Comparison of ENCODE assay signal across 27 cellular contexts in the genomic region with DNA sequence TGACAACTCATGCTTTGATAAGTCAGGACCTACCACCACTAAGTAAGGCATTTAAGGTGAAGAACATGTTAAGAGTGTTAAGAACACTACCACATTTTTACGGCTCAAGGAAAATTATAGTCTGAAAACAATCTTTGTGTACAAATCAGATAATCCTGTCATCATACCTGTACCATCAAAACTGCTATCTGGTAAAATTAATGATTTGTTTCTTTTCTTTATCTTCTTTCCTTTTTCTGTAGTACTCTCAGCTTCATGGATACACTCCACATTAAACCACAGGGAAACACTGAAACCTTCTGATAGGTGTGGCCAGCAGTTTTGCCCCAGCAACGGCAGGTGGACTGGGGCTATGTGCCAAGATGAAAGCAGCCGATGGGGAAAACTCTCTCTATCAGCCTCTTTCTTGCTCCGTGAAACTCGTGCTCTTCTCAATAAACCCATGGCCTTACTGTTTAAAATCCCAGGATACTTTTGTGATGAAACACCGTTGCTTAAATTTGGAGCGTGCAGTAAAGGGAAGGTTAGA.
"Had no signal": no experiment of that assay in that cellular context is flagged by ENCODE, and none has a peak within 500 bp of the region (broad histone marks: within the 10 kb centered on the region; RNA-seq: fewer than 3 reads in every experiment).

No MANE protein-coding gene starts in this region.

- FAIRE-seq: islet of Langerhans had no signal

- H3K4me1 ChIP-seq: breast epithelium, gastrocnemius medialis, left ventricle myocardium inferior, vagina had no signal

- H3K4me1 Mint-ChIP-seq: activated T-helper 17 cell treated with anti-CD3 and anti-CD28 coated beads, Interleukin-2, amount 50 U/mL, for 72 hours; nephron had no signal

- H3K27me3 Mint-ChIP-seq: activated CD4-positive, alpha-beta T cell treated with anti-CD3 and anti-CD28 coated beads for 36 hours; activated T-helper 17 cell treated with anti-CD3 and anti-CD28 coated beads, Interleukin-2, amount 50 U/mL, for 72 hours; type B pancreatic cell had no signal

- DNase-seq: activated CD4-positive, alpha-beta T cell treated with anti-CD3 and anti-CD28 coated beads, Interleukin-2, amount 50 U/mL, for 4 hours; activated CD4-positive, CD25-positive, alpha-beta regulatory T cell; activated gamma-delta T cell treated with Interleukin-2 at 50 U/mL for 16 hours; activated naive CD4-positive, alpha-beta T cell treated with anti-CD3 and anti-CD28 coated beads, Interleukin-2, amount 50 U/mL, for 16 hours; activated T-cell treated with anti-CD3 and anti-CD28 coated beads, Interleukin-2, amount 50 U/mL, for 1 hour; central memory CD4-positive, alpha-beta T cell; dermis blood vessel endothelial cell; effector CD4-positive, alpha-beta T cell; gastrocnemius medialis; glutamatergic neuron; left ventricle myocardium inferior; posterior cingulate gyrus; right cardiac atrium; spleen; stimulated activated CD4-positive, alpha-beta T cell treated with anti-CD3 and anti-CD28 coated beads, Interleukin-2, amount 100 ng/mL, for 48 hours; stimulated activated naive CD4-positive, alpha-beta T cell treated with Interleukin-2 at 50 U/mL for 16 hours; T-helper 1 cell had no signal

- ATAC-seq: gastrocnemius medialis, right cardiac atrium had no signal

- H3K27ac Mint-ChIP-seq: activated CD4-positive, alpha-beta T cell treated with anti-CD3 and anti-CD28 coated beads for 36 hours; activated T-helper 17 cell treated with anti-CD3 and anti-CD28 coated beads, Interleukin-2, amount 50 U/mL, for 72 hours; nephron; T-helper 2 cell treated with Interferon-gamma antibody and Interleukin-4, amounts not matched to agents 5 μg/mL and 100 μg/mL, for 36 hours; type B pancreatic cell had no signal

- H3K4me3 Mint-ChIP-seq: activated CD4-positive, alpha-beta T cell treated with anti-CD3 and anti-CD28 coated beads for 36 hours; activated T-helper 17 cell treated with anti-CD3 and anti-CD28 coated beads, Interleukin-2, amount 50 U/mL, for 72 hours; nephron; T-helper 2 cell treated with Interferon-gamma antibody and Interleukin-4, amounts not matched to agents 5 μg/mL and 100 μg/mL, for 36 hours; type B pancreatic cell had no signal

- H3K9me3 ChIP-seq: breast epithelium, gastrocnemius medialis, thoracic aorta had no signal

- H3K4me3 ChIP-seq: breast epithelium, gastrocnemius medialis, left ventricle myocardium inferior, lung, spleen, thoracic aorta, vagina had no signal

- H3K27ac ChIP-seq: breast epithelium, gastrocnemius medialis, left ventricle myocardium inferior, spleen, thoracic aorta, vagina had no signal

- H3K27me3 ChIP-seq: breast epithelium, gastrocnemius medialis, spleen, vagina had no signal

- H3K9me3 Mint-ChIP-seq: activated T-helper 17 cell treated with anti-CD3 and anti-CD28 coated beads, Interleukin-2, amount 50 U/mL, for 72 hours; T-helper 2 cell treated with Interferon-gamma antibody and Interleukin-4, amounts not matched to agents 5 μg/mL and 100 μg/mL, for 36 hours; type B pancreatic cell had no signal
